In genomic region chr6:17615794-17616193, GRCh38 we compare ENCODE assay signal across 29 cellular contexts.
"Had no signal": no experiment of that assay in that cellular context is flagged by ENCODE, and none has a peak within 500 bp of the region (broad histone marks: within the 10 kb centered on the region; RNA-seq: fewer than 3 reads in every experiment).

No MANE protein-coding gene starts in this region.

- FAIRE-seq: urothelium cell line had no signal

- H3K4me1 ChIP-seq: neural progenitor cell, parathyroid adenoma, psoas muscle, sigmoid colon, suprapubic skin, testis, tibial artery, upper lobe of right lung, vagina had no signal

- H3K36me3 ChIP-seq: ovary had no signal

- H3K9me3 ChIP-seq: ovary, psoas muscle, sigmoid colon, spleen, suprapubic skin, testis, tibial artery, transverse colon, upper lobe of right lung, vagina had no signal

- H3K4me3 ChIP-seq: neural progenitor cell, ovary, psoas muscle, sigmoid colon, smooth muscle cell, spleen, suprapubic skin, testis, tibial artery, transverse colon, upper lobe of right lung, vagina had no signal

- H3K9ac ChIP-seq: neural progenitor cell, parathyroid adenoma had no signal

- ATAC-seq: naive thymus-derived CD4-positive, alpha-beta T cell; natural killer cell; psoas muscle; right cardiac atrium; stimulated activated memory B cell treated with anti-CD40 and anti-IgM and Interleukin-4, amounts not matched to agents 10 μg/mL and 1 μg/mL and 100 μg/mL, for 72 hours; stimulated activated naive CD8-positive, alpha-beta T cell treated with anti-CD3 and anti-CD28 coated beads, Interleukin-15, amount 100 ng/mL, for 72 hours; stimulated activated naive CD8-positive, alpha-beta T cell treated with anti-CD3 and anti-CD28 coated beads, Interleukin-15, Interleukin-2, amounts not matched to agents 100 U/mL and 50 U/mL, for 24 hours; upper lobe of right lung had no signal

- DNase-seq: naive thymus-derived CD4-positive, alpha-beta T cell; natural killer cell; occipital lobe; ovary; posterior cingulate gyrus; psoas muscle; right cardiac atrium; sigmoid colon; spleen; stimulated activated CD4-positive, alpha-beta T cell treated with anti-CD3 and anti-CD28 coated beads, Interleukin-12 subunit alpha, Interleukin-12 subunit beta, amount 100 ng/mL, for 4 hours; stimulated activated CD4-positive, alpha-beta T cell treated with anti-CD3 and anti-CD28 coated beads, Interleukin-1b, Interleukin-23, amount 100 ng/mL, for 48 hours; stimulated activated CD4-positive, alpha-beta T cell treated with anti-CD3 and anti-CD28 coated beads, Interleukin-4, amount 100 ng/mL, for 1 hour; stimulated activated CD4-positive, alpha-beta T cell treated with anti-CD3 and anti-CD28 coated beads, Interleukin-4, amount 100 ng/mL, for 4 hours; stimulated activated CD8-positive, alpha-beta memory T cell treated with anti-CD3 and anti-CD28 coated beads, Interleukin-4, amount 100 ng/mL, for 48 hours; stimulated activated naive CD4-positive, alpha-beta T cell; stimulated activated naive CD8-positive, alpha-beta T cell treated with anti-CD3 and anti-CD28 coated beads, Interleukin-15, amount 100 ng/mL, for 72 hours; stimulated activated naive CD8-positive, alpha-beta T cell treated with anti-CD3 and anti-CD28 coated beads, Interleukin-15, Interleukin-2, amounts not matched to agents 100 U/mL and 50 U/mL, for 24 hours; substantia nigra; testis; tibial artery; transverse colon; upper lobe of right lung had no signal

- H3K27me3 ChIP-seq: neural progenitor cell, ovary, sigmoid colon, spleen, suprapubic skin, testis, tibial artery, transverse colon, upper lobe of right lung, vagina had no signal

- H3K27ac ChIP-seq: neural progenitor cell, ovary, parathyroid adenoma, psoas muscle, sigmoid colon, spleen, suprapubic skin, testis, tibial artery, upper lobe of right lung, vagina had no signal
